Comparison of ENCODE assay signal across 24 cellular contexts in the genomic region with DNA sequence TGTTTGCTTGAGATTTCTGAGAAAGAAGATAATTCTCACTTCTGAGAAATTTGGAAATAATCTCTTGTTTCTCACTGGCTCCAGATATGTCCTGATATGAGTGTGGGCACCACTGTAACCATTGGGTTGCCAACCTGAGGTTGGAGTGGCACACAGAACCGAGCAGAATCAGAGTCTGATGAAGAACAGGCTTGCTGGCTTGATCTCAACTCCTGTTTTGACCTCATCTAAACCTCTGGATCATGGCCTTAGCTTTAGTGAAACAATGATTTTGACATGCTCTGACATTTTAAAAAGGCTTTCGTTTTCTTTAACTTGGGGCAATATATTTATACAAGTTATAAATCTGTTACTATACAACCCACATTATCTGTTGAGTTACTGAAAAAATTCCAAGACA.
"Had no signal": no experiment of that assay in that cellular context is flagged by ENCODE, and none has a peak within 500 bp of the region (broad histone marks: within the 10 kb centered on the region; RNA-seq: fewer than 3 reads in every experiment).

No MANE protein-coding gene starts in this region.

- H3K4me3 ChIP-seq: colonic mucosa, coronary artery, dorsolateral prefrontal cortex, esophagus muscularis mucosa, esophagus squamous epithelium, gastrocnemius medialis, gastroesophageal sphincter, heart left ventricle, heart right ventricle had no signal

- H3K27me3 ChIP-seq: colonic mucosa, esophagus muscularis mucosa, esophagus squamous epithelium, foreskin keratinocyte, gastrocnemius medialis, gastroesophageal sphincter, heart left ventricle, heart right ventricle had no signal

- H3K4me1 ChIP-seq: colonic mucosa, esophagus squamous epithelium, heart left ventricle had no signal

- ATAC-seq: effector memory CD8-positive, alpha-beta T cell; esophagus mucosa; foreskin keratinocyte; gastrocnemius medialis; gastroesophageal sphincter; heart left ventricle; heart right ventricle had no signal

- H3K9me3 ChIP-seq: colonic mucosa, esophagus muscularis mucosa, esophagus squamous epithelium, gastrocnemius medialis, gastroesophageal sphincter had no signal

- H3K36me3 ChIP-seq: colonic mucosa, esophagus muscularis mucosa, esophagus squamous epithelium, gastrocnemius medialis, gastroesophageal sphincter, heart left ventricle, heart right ventricle had no signal

- DNase-seq: colonic mucosa; cortex of kidney; dermis blood vessel endothelial cell; dorsolateral prefrontal cortex; effector CD4-positive, alpha-beta T cell; effector CD8-positive, alpha-beta T cell; effector memory CD4-positive, alpha-beta T cell; effector memory CD8-positive, alpha-beta T cell; endodermal cell; erythroblast; esophagus squamous epithelium; foreskin fibroblast; foreskin keratinocyte; foreskin melanocyte; gastrocnemius medialis; glutamatergic neuron; head of caudate nucleus; heart left ventricle; heart right ventricle had no signal

- H3K27ac ChIP-seq: colonic mucosa, coronary artery, dorsolateral prefrontal cortex, epithelial cell of prostate, esophagus muscularis mucosa, esophagus squamous epithelium, foreskin keratinocyte, gastrocnemius medialis, gastroesophageal sphincter, heart right ventricle had no signal
